In genomic region chr14:32383337-32384009, GRCh38 we compare ENCODE assay signal across 17 cellular contexts. TPM values are rescaled to one million over a fixed set of nuclear protein-coding genes. Genes with fewer than 3 reads are reported as not detected.
A peak's percentile ranks its signal among the peaks of the same experiment; 100 is the strongest.
DNase-seq lines count a peak whose midpoint lies in the region; ATAC-seq, FAIRE-seq and TF ChIP-seq lines count a peak whose summit lies in the region.
"Had no signal": no experiment of that assay in that cellular context is flagged by ENCODE, and none has a peak within 500 bp of the region (broad histone marks: within the 10 kb centered on the region; RNA-seq: fewer than 3 reads in every experiment).

No MANE protein-coding gene starts in this region.

- H3K9ac ChIP-seq in HepG2 (ENCODE audit: insufficient read depth, low read depth, low read length): no peak overlapping the region
- H3K9ac ChIP-seq: BLaER1 had no signal

- peaks cover 47% of the 10 kb centered on the region for H3K4me1 Mint-ChIP-seq in glutamatergic neuron (ENCODE audit: low read depth, unreplicated experiment)
- peaks cover 6% of the 10 kb centered on the region for H3K4me1 Mint-ChIP-seq in activated CD4-positive, alpha-beta memory T cell treated with anti-CD3 and anti-CD28 coated beads for 36 hours (ENCODE audit: low read depth)
- H3K4me1 Mint-ChIP-seq: IgD-negative memory B cell had no signal

- in situ Hi-C loops in HepG2 (cut with HindIII; ENCODE audit: extremely low pct_ligation_motif_present, low pct_unique_long_range_greater_than_20kb): no loop called here

- no peak overlapping the region for H3K4me2 ChIP-seq in HepG2 (ENCODE audit: low read depth, low read length)
- H3K4me2 ChIP-seq: BLaER1 had no signal

- no peak for TF ChIP-seq CTCF in HepG2 (CRISPR knock-in tag; IDR thresholded peaks at IDR 0.05)
- TF ChIP-seq CTCF in right lobe of liver (IDR thresholded peaks at IDR 0.05): no peak
- TF ChIP-seq CTCF in glutamatergic neuron (IDR thresholded peaks at IDR 0.05; ENCODE audit: partially characterized antibody, unreplicated experiment): no peak

- H3K4me3 Mint-ChIP-seq in glutamatergic neuron (ENCODE audit: unreplicated experiment): peak overlapping the region; percentile 26
- no peak overlapping the region for H3K4me3 Mint-ChIP-seq in activated CD4-positive, alpha-beta memory T cell treated with anti-CD3 and anti-CD28 coated beads for 36 hours
- H3K4me3 Mint-ChIP-seq: CD8-positive, alpha-beta T cell; IgD-negative memory B cell had no signal

- no peak overlapping the region for H3K27ac Mint-ChIP-seq in glutamatergic neuron (ENCODE audit: unreplicated experiment)
- H3K27ac Mint-ChIP-seq in activated CD4-positive, alpha-beta memory T cell treated with anti-CD3 and anti-CD28 coated beads for 36 hours: no peak overlapping the region
- H3K27ac Mint-ChIP-seq: CD8-positive, alpha-beta T cell; IgD-negative memory B cell had no signal

- peaks cover 11% of the 10 kb centered on the region for H3K9me3 Mint-ChIP-seq in glutamatergic neuron (ENCODE audit: unreplicated experiment)
- no peaks in the 10 kb centered on the region for H3K9me3 Mint-ChIP-seq in activated CD4-positive, alpha-beta memory T cell treated with anti-CD3 and anti-CD28 coated beads for 36 hours
- H3K9me3 Mint-ChIP-seq: CD8-positive, alpha-beta T cell had no signal

- FAIRE-seq in HepG2 (lab: Jason Lieb, UNC): no peak
- FAIRE-seq: A204.1 had no signal

- peaks cover 9% of the 10 kb centered on the region for H3K36me3 Mint-ChIP-seq in glutamatergic neuron (ENCODE audit: unreplicated experiment)
- H3K36me3 Mint-ChIP-seq in activated CD4-positive, alpha-beta memory T cell treated with anti-CD3 and anti-CD28 coated beads for 36 hours: no peaks in the 10 kb centered on the region
- H3K36me3 Mint-ChIP-seq: CD8-positive, alpha-beta T cell; IgD-negative memory B cell had no signal

- POLR2A ChIA-PET in HepG2 (lab: Yijun Ruan, JAX): no interaction called here
- POLR2A ChIA-PET in activated CD4-positive, alpha-beta memory T cell treated with anti-CD3 and anti-CD28 coated beads for 36 hours (lab: Charles Lee): no interaction called here

- H3K27ac ChIP-seq in HepG2 (ENCODE audit: extremely low read length, insufficient read depth, low read length) (no peak overlapping the region), right lobe of liver (no peak overlapping the region)
- H3K27ac ChIP-seq: BLaER1 had no signal

- WGBS in HepG2 (ENCODE audit: low lambda C conversion rate): 38% methylated on average over 3 of the region's 3 CpGs
- WGBS in right lobe of liver (ENCODE audit: insufficient coverage, low coverage, low lambda C conversion rate, missing lambda C conversion rate): 89% methylated on average over 3 of the region's 3 CpGs

- H3K36me3 ChIP-seq in HepG2 (replicated peaks in 1 of 2; ENCODE audit: control insufficient read depth in 1 of 2, insufficient read depth in 2 of 2, low read length in 2 of 2) (no peaks in the 10 kb centered on the region), right lobe of liver (no peaks in the 10 kb centered on the region)
- H3K36me3 ChIP-seq: BLaER1, HAP-1 had no signal

- DNase-seq in HepG2 (ENCODE audit: low spot score) (no peak), right lobe of liver (no peak), dedifferentiated amniotic fluid mesenchymal stem cell (ENCODE audit: extremely low spot score) (peak; percentile 70), glutamatergic neuron (no peak), DMS53 treated with DMSO at 0.1 percent for 48 hours (lab: John Stamatoyannopoulos, UW; ENCODE audit: unreplicated experiment) (no peak), epidermal melanocyte (ENCODE audit: insufficient read length, low spot score) (no peak)
- no peak for DNase-seq in activated CD4-positive, alpha-beta memory T cell treated with anti-CD3 and anti-CD28 coated beads for 36 hours
- DNase-seq: CD8-positive, alpha-beta T cell; DMS79; NCI-H1105 treated with DMSO at 0.1 percent for 48 hours; NCI-H1694 treated with DMSO at 0.1 percent for 48 hours; NCI-H2107; NCI-H82 had no signal

- TF ChIP-seq POLR2A in HepG2 (IDR thresholded peaks at IDR 0.05; ENCODE audit: insufficient read depth in 1 of 2, low read depth in 2 of 2, low read length in 2 of 2) (no peak), right lobe of liver (IDR thresholded peaks at IDR 0.05) (no peak)

- H4K20me1 ChIP-seq in HepG2 (ENCODE audit: insufficient read depth, low read length): no peaks in the 10 kb centered on the region
- H4K20me1 ChIP-seq: BLaER1 had no signal

- no peak for TF ChIP-seq RAD21 in HepG2 (CRISPR knock-in tag; IDR thresholded peaks at IDR 0.05)

- H3K4me1 ChIP-seq in HepG2 (ENCODE audit: insufficient read depth, low read length): no peaks in the 10 kb centered on the region
- H3K4me1 ChIP-seq in right lobe of liver: no peaks in the 10 kb centered on the region
- H3K4me1 ChIP-seq: HAP-1 had no signal

- BruUV-seq in HepG2 (replicated peaks; lab: Mats Ljungman, UMichigan): no TSS peak

- H3K27me3 ChIP-seq in HepG2 (ENCODE audit: control insufficient read depth in 1 of 2, insufficient read depth in 2 of 2, low read length in 2 of 2) (0 out of 5 replicates have a peak, but pooled peaks cover 0 to 1% of the 10 kb centered on the region in 2 experiments), right lobe of liver (no peaks in the 10 kb centered on the region)
- H3K27me3 ChIP-seq: BLaER1 had no signal

- intact Hi-C loops in HepG2 (cut with micrococcal nuclease; ENCODE audit: unreplicated experiment): no loop called here
- intact Hi-C loops in right lobe of liver (cut with DNase I): no loop called here
- intact Hi-C loops in activated CD4-positive, alpha-beta memory T cell treated with anti-CD3 and anti-CD28 coated beads for 36 hours (cut with micrococcal nuclease): no loop called here

- ATAC-seq in HepG2 (no peak), right lobe of liver (no peak)
- ATAC-seq: CD8-positive, alpha-beta T cell had no signal

- no peaks in the 10 kb centered on the region for H3K79me2 ChIP-seq in HepG2 (ENCODE audit: insufficient read depth, low read length)

- H3K9me3 ChIP-seq in HepG2 (ENCODE audit: low read length): no peaks in the 10 kb centered on the region
- no peaks in the 10 kb centered on the region for H3K9me3 ChIP-seq in right lobe of liver
- H3K9me3 ChIP-seq: BLaER1, HAP-1 had no signal

- CTCF ChIA-PET in HepG2 (lab: Yijun Ruan, JAX; ENCODE audit: low intra/inter-chr PET ratio, low total read pairs): no interaction called here
- CTCF ChIA-PET in activated CD4-positive, alpha-beta memory T cell treated with anti-CD3 and anti-CD28 coated beads for 36 hours (lab: Charles Lee): no interaction called here

- H3K27me3 Mint-ChIP-seq in glutamatergic neuron (ENCODE audit: unreplicated experiment): peaks cover 4% of the 10 kb centered on the region
- no peaks in the 10 kb centered on the region for H3K27me3 Mint-ChIP-seq in activated CD4-positive, alpha-beta memory T cell treated with anti-CD3 and anti-CD28 coated beads for 36 hours

- TF ChIP-seq EP300 in HepG2 (IDR thresholded peaks at IDR 0.05; ENCODE audit: low read depth in 2 of 2, low read length in 2 of 2): no peak
- TF ChIP-seq EP300 in HepG2 (CRISPR knock-in tag; IDR thresholded peaks at IDR 0.05; ENCODE audit: borderline replicate concordance): no peak

- no peak overlapping the region for H2AFZ ChIP-seq in HepG2 (ENCODE audit: low read length)

- H3K4me3 ChIP-seq in HepG2 (replicated peaks in 1 of 3; ENCODE audit: insufficient read depth in 1 of 3, low read depth in 2 of 3, low read length in 3 of 3) (no peak overlapping the region), right lobe of liver (no peak overlapping the region)
- H3K4me3 ChIP-seq: BLaER1, HAP-1 had no signal

TF ChIP-seq in HepG2, 621 proteins besides CTCF, POLR2A, EP300 and RAD21:
- TF ChIP-seq CREB1 (IDR thresholded peaks at IDR 0.05) (peak; percentile 17; the same call in 1 of the 2 replicates), CREB1 (CRISPR knock-in tag; IDR thresholded peaks at IDR 0.05) (no peak), ZNF501 (CRISPR knock-in tag; IDR thresholded peaks at IDR 0.05) (no peak)

RNA-seq across cellular contexts. Expression of gene AKAP6, which starts 54.4 kb away (rescaled TPM):
- total RNA-seq in HepG2 (2016; rRNA removed; fragmentation: Illumina TruSeq; extraction: Trizol) (0.84 and 1.4 TPM in 2 replicates), right lobe of liver (1 to 10 TPM; 1.7 to 9.6 (median 4.3) TPM), glutamatergic neuron (ENCODE audit: unreplicated experiment) (600 TPM)
- total RNA-seq in HepG2 (2016; cell fraction: cytosol; rRNA removed; fragmentation: Illumina TruSeq; extraction: Trizol; ENCODE audit: low read depth): 0.79 and 1.4 TPM in 2 replicates
- 0.91 and 1.5 TPM in 2 replicates for total RNA-seq in HepG2 (2016; cell fraction: insoluble cytoplasmic fraction; rRNA removed; fragmentation: Illumina TruSeq; extraction: Trizol)
- total RNA-seq in HepG2 (2016; cell fraction: membrane; rRNA removed; fragmentation: Illumina TruSeq; extraction: Trizol): 0.62 and 0.86 TPM in 2 replicates
- total RNA-seq in HepG2 (2016; cell fraction: nucleus; rRNA removed; fragmentation: Illumina TruSeq; extraction: Trizol): 1.4 and 5.7 TPM in 2 replicates
- polyA plus RNA-seq in HepG2 (2011; rRNA removed): 0.51 and 1.4 TPM in 2 replicates
- 0.23 and 0.54 TPM in 2 replicates for polyA plus RNA-seq in HepG2 (2011; cell fraction: cytosol; rRNA removed)
- polyA plus RNA-seq in HepG2 (2011; cell fraction: nucleus; rRNA removed): 1.2 and 1.6 TPM in 2 replicates
- polyA plus RNA-seq in HepG2 (2012): 0.39 and 0.59 TPM in 2 replicates
- 0.08 and 0.09 TPM in 2 replicates for polyA plus RNA-seq in HepG2 (2016; cell fraction: cytosol; fragmentation: Illumina TruSeq; extraction: Trizol; ENCODE audit: low read depth)
- polyA plus RNA-seq in HepG2 (2016; cell fraction: insoluble cytoplasmic fraction; fragmentation: Illumina TruSeq; extraction: Trizol; ENCODE audit: low read depth): 0.33 and 0.58 TPM in 2 replicates
- 0.02 and 0.40 TPM in 2 replicates for polyA plus RNA-seq in HepG2 (2016; cell fraction: membrane; fragmentation: Illumina TruSeq; extraction: Trizol; ENCODE audit: low read depth)
- polyA plus RNA-seq in HepG2 (2016; cell fraction: nucleus; fragmentation: Illumina TruSeq; extraction: Trizol; ENCODE audit: insufficient read depth, low read depth): 0.48 and 0.79 TPM in 2 replicates
- polyA minus RNA-seq in HepG2 (2011; rRNA and poly(A)+ RNA removed; ENCODE audit: low replicate concordance): 4.0 and 4.2 TPM in 2 replicates
- 2.2 and 2.4 TPM in 2 replicates for polyA minus RNA-seq in HepG2 (2011; cell fraction: cytosol; rRNA and poly(A)+ RNA removed)
- 9.5 and 13.1 TPM in 2 replicates for polyA minus RNA-seq in HepG2 (2011; cell fraction: nucleus; rRNA and poly(A)+ RNA removed)
- 1 to 10 TPM; 1.8 TPM for total RNA-seq in activated CD4-positive, alpha-beta memory T cell treated with anti-CD3 and anti-CD28 coated beads for 36 hours

Comparison
In these comparisons a context has a peak if more than half of its experiments do, and no peak if none do; other contexts are left out.
1. RNA of gene AKAP6, which starts 54.4 kb away (total RNA-seq): 600 TPM in glutamatergic neuron (single experiment); 1.7 to 9.6 TPM in right lobe of liver, 1.8 TPM in activated CD4-positive, alpha-beta memory T cell treated with anti-CD3 and anti-CD28 coated beads for 36 hours and 0.62 to 5.7 TPM in HepG2; every median in the first group is over 10 times any median in the second.